Comparison of ENCODE assay signal across 11 cellular contexts in the genomic region with DNA sequence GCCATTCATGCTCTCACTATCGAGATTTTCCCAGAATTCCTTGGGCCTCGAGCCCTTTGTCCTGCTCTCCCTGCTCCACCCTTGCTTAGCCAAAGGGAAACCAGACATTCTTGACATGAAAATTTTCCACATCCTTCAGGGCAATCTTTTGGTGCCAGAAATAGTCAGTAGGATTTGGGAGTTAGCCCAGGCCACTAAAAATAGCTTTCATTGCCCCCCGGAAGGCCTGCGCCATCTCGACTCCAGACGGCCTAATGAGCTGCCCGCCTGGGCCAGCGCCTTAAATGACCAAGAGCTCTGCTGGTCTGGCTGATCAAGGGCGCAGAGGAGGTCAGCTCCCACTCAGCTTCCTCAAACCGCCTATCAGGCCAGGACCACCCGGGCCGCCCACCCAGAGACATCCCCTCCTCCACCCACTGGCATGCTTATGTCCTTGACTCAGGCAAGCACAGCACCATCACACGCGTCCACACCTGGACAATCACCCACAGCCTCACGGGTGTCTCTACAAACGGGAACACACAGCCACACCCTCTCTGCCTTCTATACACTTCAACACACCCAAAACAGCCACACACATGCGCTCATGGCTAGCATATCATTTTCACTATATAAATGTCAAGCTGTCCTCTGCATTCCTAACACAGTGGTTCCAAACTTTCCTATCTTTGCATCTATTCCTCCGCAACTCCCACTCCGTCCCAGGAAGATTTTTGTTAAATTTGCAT. TPM values are rescaled to one million over a fixed set of nuclear protein-coding genes. Genes with fewer than 3 reads are reported as not detected.
DNase-seq lines count a peak whose midpoint lies in the region; ATAC-seq and TF ChIP-seq lines count a peak whose summit lies in the region.
"Had no signal": no experiment of that assay in that cellular context is flagged by ENCODE, and none has a peak within 500 bp of the region (broad histone marks: within the 10 kb centered on the region; RNA-seq: fewer than 3 reads in every experiment).

No MANE protein-coding gene starts in this region.

- intact Hi-C loops in uterus (cut with DNase I; ENCODE audit: low total_unique reads): no loop called here
- intact Hi-C loops in OCI-LY7 (cut with micrococcal nuclease; ENCODE audit: unreplicated experiment): no loop called here

- POLR2A ChIA-PET in OCI-LY7 (lab: Charles Lee): no interaction called here

- H3K36me3 ChIP-seq in cardiac muscle cell (no peaks in the 10 kb centered on the region), uterus (no peaks in the 10 kb centered on the region), OCI-LY7 (ENCODE audit: insufficient read depth, low read length) (no peaks in the 10 kb centered on the region)
- H3K36me3 ChIP-seq: WERI-Rb-1 had no signal

- H2AFZ ChIP-seq in OCI-LY7 (ENCODE audit: low read length): no peak overlapping the region

- H3K4me1 ChIP-seq in cardiac muscle cell (ENCODE audit: low read depth) (peaks cover 7% of the 10 kb centered on the region), uterus (peaks cover 0 to 6% of the 10 kb centered on the region in 2 donors), OCI-LY7 (ENCODE audit: insufficient read depth, low read length, poor library complexity, severe bottlenecking) (no peaks in the 10 kb centered on the region)

- ATAC-seq in GM21786 (IDR thresholded peaks at IDR 0.05; ENCODE audit: unreplicated experiment): no peak

- H3K4me1 Mint-ChIP-seq in brain: peaks cover 10% of the 10 kb centered on the region
- H3K4me1 Mint-ChIP-seq in nephron: peaks cover 15% of the 10 kb centered on the region

- CTCF ChIA-PET in OCI-LY7 (lab: Charles Lee; ENCODE audit: unreplicated experiment): no interaction called here

- H3K36me3 Mint-ChIP-seq in brain: no peaks in the 10 kb centered on the region
- no peaks in the 10 kb centered on the region for H3K36me3 Mint-ChIP-seq in nephron (ENCODE audit: low read depth)

- H3K9me2 ChIP-seq in OCI-LY7 (ENCODE audit: insufficient read depth, low read length): no peaks in the 10 kb centered on the region

- DNase-seq in cardiac muscle cell (ENCODE audit: low read depth in 1 of 2, low spot score in 1 of 2) (peak in 1 of 2 donors; percentile 53), uterus (peak; percentile 61 to 62), hippocampal formation (lab: John Stamatoyannopoulos, UW) (no peak), OCI-LY7 (ENCODE audit: low spot score) (no peak)
- DNase-seq: activated T-cell treated with anti-CD3 and anti-CD28 coated beads for 4 hours, MM.1S, WERI-Rb-1 had no signal

- H3K27me3 ChIP-seq in cardiac muscle cell: no peaks in the 10 kb centered on the region
- H3K27me3 ChIP-seq in uterus: no peaks in the 10 kb centered on the region

- H3K9me3 Mint-ChIP-seq in brain (peaks cover 11 to 21% (median 16%) of the 10 kb centered on the region in 5 experiments), nephron (peaks cover 5% of the 10 kb centered on the region)

- H3K79me2 ChIP-seq in OCI-LY7 (ENCODE audit: insufficient read depth, low read depth, low read length): no peaks in the 10 kb centered on the region

- no peak for TF ChIP-seq POLR2A in uterus (IDR thresholded peaks at IDR 0.05)

- H3K4me3 ChIP-seq in cardiac muscle cell (no peak overlapping the region), uterus (no peak overlapping the region), OCI-LY7 (ENCODE audit: low read depth, low read length, poor library complexity, severe bottlenecking) (no peak overlapping the region)
- H3K4me3 ChIP-seq: smooth muscle cell had no signal

- TF ChIP-seq CTCF in brain (conservative IDR thresholded peaks at IDR 0.05) (no peak), cardiac muscle cell (IDR thresholded peaks at IDR 0.05; ENCODE audit: low read depth, low read length) (no peak), nephron (IDR thresholded peaks at IDR 0.05; ENCODE audit: unreplicated experiment in 3 of 3) (no peak), uterus (IDR thresholded peaks at IDR 0.05) (no peak), OCI-LY7 (conservative IDR thresholded peaks at IDR 0.05; ENCODE audit: low read length) (no peak)

- H3K4me3 Mint-ChIP-seq in brain (peak overlapping the region in 1 of 5 experiments; percentile 36), nephron (no peak overlapping the region)

- H3K4me2 ChIP-seq in OCI-LY7 (ENCODE audit: low read length): no peak overlapping the region
- H3K4me2 ChIP-seq: smooth muscle cell had no signal

- H3K27ac ChIP-seq in cardiac muscle cell (peak overlapping the region; percentile 6), uterus (peak overlapping the region; percentile 73 to 82), OCI-LY7 (ENCODE audit: low read depth, low read length, poor library complexity, severe bottlenecking) (no peak overlapping the region)
- H3K27ac ChIP-seq: WERI-Rb-1 had no signal

- H3K9me3 ChIP-seq in cardiac muscle cell (ENCODE audit: low read depth): no peaks in the 10 kb centered on the region
- no peaks in the 10 kb centered on the region for H3K9me3 ChIP-seq in uterus
- no peaks in the 10 kb centered on the region for H3K9me3 ChIP-seq in OCI-LY7 (ENCODE audit: low read length)

- H4K20me1 ChIP-seq in OCI-LY7 (ENCODE audit: insufficient read depth, low read length): no peaks in the 10 kb centered on the region

- peaks cover 13% of the 10 kb centered on the region for H3K27me3 Mint-ChIP-seq in brain
- H3K27me3 Mint-ChIP-seq in nephron (ENCODE audit: low read depth): peaks cover 6% of the 10 kb centered on the region

- H3K27ac Mint-ChIP-seq in brain (peak overlapping the region in 3 of 5 experiments; percentile 9 to 51 (median 25)), nephron (peak overlapping the region; percentile 16 to 53 (median 52))

- no TSS peak for BruUV-seq in OCI-LY7 (replicated peaks; lab: Mats Ljungman, UMichigan)

RNA-seq across cellular contexts. Expression of a gene that starts 20.9 kb away (rescaled TPM):
- polyA plus RNA-seq in brain (ENCODE audit: insufficient read depth, low read depth, low replicate concordance) (33.1 TPM), cardiac muscle cell (27.1 and 32.2 TPM in 2 replicates)
- total RNA-seq in cardiac muscle cell (38.7 and 49.4 TPM in 2 replicates), uterus (1,000 to 10,000 TPM in 1 of 4 donors, 100 to 1,000 TPM in 3; 189 to 2,046 (median 515) TPM), OCI-LY7 (2022) (4.5 and 5.3 TPM in 2 replicates)
- total RNA-seq in OCI-LY7 (2014; rRNA removed; shearing (Covaris generic)): 5.3 and 7.0 TPM in 2 replicates

Comparison
In these comparisons a context has a peak if more than half of its experiments do, and no peak if none do; other contexts are left out.
1. DNase-seq: peak in uterus (2 of 2); none in hippocampal formation (0 of 2) and OCI-LY7 (single experiment).